In genomic region chr18:50775207-50775606, GRCh38 we compare ENCODE assay signal across 29 cellular contexts. TPM values are rescaled to one million over a fixed set of nuclear protein-coding genes. Genes with fewer than 3 reads are reported as not detected.
DNase-seq lines count a peak whose midpoint lies in the region; ATAC-seq, FAIRE-seq and TF ChIP-seq lines count a peak whose summit lies in the region.
"Had no signal": no experiment of that assay in that cellular context is flagged by ENCODE, and none has a peak within 500 bp of the region (broad histone marks: within the 10 kb centered on the region; RNA-seq: fewer than 3 reads in every experiment).

No MANE protein-coding gene starts in this region.

- H3K9ac ChIP-seq in K562 (ENCODE audit: insufficient read depth in 1 of 2, low read depth in 2 of 2, low read length in 2 of 2): no peak overlapping the region

- WGBS in K562 (ENCODE audit: insufficient coverage, low coverage, missing lambda C conversion rate): 2% methylated on average over 7 of the region's 9 CpGs

- POLR2A ChIA-PET in K562 (lab: Yijun Ruan, JAX): no interaction called here

- no peak for TF ChIP-seq RAD21 in K562 (CRISPR knock-in tag; conservative IDR thresholded peaks at IDR 0.05 in 1 of 2, IDR thresholded peaks at IDR 0.05 in 1 of 2)

- no peaks in the 10 kb centered on the region for H4K20me1 ChIP-seq in K562 (replicated peaks; ENCODE audit: control insufficient read depth, insufficient read depth, low read length)

- H3K27me3 ChIP-seq in K562 (ENCODE audit: control insufficient read depth in 2 of 2, insufficient read depth in 2 of 2, low read length in 2 of 2): peaks cover 0 to 2% of the 10 kb centered on the region in 2 experiments; a peak in 1 of 5 replicates
- H3K27me3 ChIP-seq: BE2C had no signal

- H3K9me1 ChIP-seq in K562 (ENCODE audit: control insufficient read depth, insufficient read depth, low read length): no peaks in the 10 kb centered on the region

- intact Hi-C loops in K562 (cut with micrococcal nuclease): no loop called here

- CTCF ChIA-PET in K562 (lab: Yijun Ruan, JAX; ENCODE audit: low intra/inter-chr PET ratio): no interaction called here

- peak overlapping the region; percentile 56 for H3K4me2 ChIP-seq in K562 (ENCODE audit: insufficient read depth, low read length)
- H3K4me2 ChIP-seq: PC-9 had no signal

- no TSS peak for BruUV-seq in K562 (replicated peaks; lab: Mats Ljungman, UMichigan)

- H3K9me3 ChIP-seq in K562 (replicated peaks; ENCODE audit: control insufficient read depth, insufficient read depth, low read depth, low read length): no peaks in the 10 kb centered on the region
- H3K9me3 ChIP-seq: BE2C had no signal

- TF ChIP-seq POLR2A in K562 (conservative IDR thresholded peaks at IDR 0.05): no peak

- no peak for TF ChIP-seq CTCF in K562 (IDR thresholded peaks at IDR 0.05 in 2 of 3, conservative IDR thresholded peaks at IDR 0.05 in 1 of 3; ENCODE audit: insufficient read depth in 2 of 3, low read depth in 1 of 3, low read length in 3 of 3)

- no peak for TF ChIP-seq EP300 in K562 (IDR thresholded peaks at IDR 0.05; ENCODE audit: low read length)

- no peaks in the 10 kb centered on the region for H3K36me3 ChIP-seq in K562 (ENCODE audit: control insufficient read depth, insufficient read depth, low read length)
- H3K36me3 ChIP-seq: BE2C had no signal

- DNase-seq in NCI-H82 (lab: John Stamatoyannopoulos, UW) (peak; percentile 80), NCI-H82 treated with DMSO at 0.1 percent for 48 hours (lab: John Stamatoyannopoulos, UW; ENCODE audit: unreplicated experiment) (no peak), KBM-7 (peak; percentile 8), K562 (ENCODE audit: extremely low read depth in 1 of 4, low spot score in 3 of 4) (peak in 1 of 4 experiments; percentile 28), left lobe of liver (ENCODE audit: low spot score) (no peak), DMS114 treated with DMSO at 0.1 percent for 48 hours (lab: John Stamatoyannopoulos, UW; ENCODE audit: unreplicated experiment) (no peak), NCI-H2081 treated with DMSO at 0.1 percent for 48 hours (lab: John Stamatoyannopoulos, UW) (no peak)
- DNase-seq: BE2C; CD4-positive, CD25-positive, alpha-beta regulatory T cell; GDM1; KG1; MM.1S; NCI-H1048; NCI-H1417 treated with DMSO at 0.1 percent for 48 hours; NCI-H1694 treated with DMSO at 0.1 percent for 48 hours; NCI-H2081; NCI-H2171; NCI-H226; NCI-H510A; NCI-H748 treated with DMSO at 0.1 percent for 48 hours; NK-92 treated with Interleukin-12 subunit alpha and Interleukin-12 subunit beta, amount 100 ng/mL, for 24 hours; PC-9; SHP77 had no signal

- H3K27ac ChIP-seq in K562 (ENCODE audit: extremely low read depth, low read depth, low read length): no peak overlapping the region
- H3K27ac ChIP-seq: 22Rv1, PC-9, RWPE1 had no signal

- peak; percentile 52 for FAIRE-seq in K562 (lab: Jason Lieb, UNC)
- FAIRE-seq: GM12878 had no signal

- no peak overlapping the region for H3K4me3 ChIP-seq in K562
- H3K4me3 ChIP-seq: GM12878, PC-9 had no signal

- H3K4me1 ChIP-seq in K562 (replicated peaks in 1 of 2; ENCODE audit: control insufficient read depth in 2 of 2, insufficient read depth in 2 of 2, low read length in 2 of 2): no peaks in the 10 kb centered on the region
- H3K4me1 ChIP-seq: BE2C had no signal

- in situ Hi-C loops in KBM-7 (cut with MboI; ENCODE audit: low pct_unique_long_range_greater_than_20kb, low sequenced_read_pairs): no loop called here
- in situ Hi-C loops in K562 (cut with MboI): no loop called here

- ATAC-seq in K562 (peak; percentile 89), left lobe of liver (no peak), GM21619 (IDR thresholded peaks at IDR 0.05; ENCODE audit: unreplicated experiment) (no peak)
- ATAC-seq: GM12878 had no signal

- H2AFZ ChIP-seq in K562 (ENCODE audit: low read depth, low read length): peak overlapping the region; percentile 76
- H2AFZ ChIP-seq: PC-9 had no signal

- no peaks in the 10 kb centered on the region for H3K79me2 ChIP-seq in K562 (ENCODE audit: control insufficient read depth, insufficient read depth, low read length)

TF ChIP-seq in K562, 482 proteins besides CTCF, POLR2A, EP300 and RAD21:
- TF ChIP-seq ESRRB (CRISPR knock-in tag; IDR thresholded peaks at IDR 0.05; ENCODE audit: borderline replicate concordance) (no peak), ZNF23 (CRISPR knock-in tag; IDR thresholded peaks at IDR 0.05) (no peak), POU5F1 (IDR thresholded peaks at IDR 0.05; ENCODE audit: borderline replicate concordance, low read depth, low read length, partially characterized antibody) (no peak), GABPA (tag; conservative IDR thresholded peaks at IDR 0.05; ENCODE audit: low read depth) (peak; percentile 71), ADNP (tag; IDR thresholded peaks at IDR 0.05) (no peak)
- TF ChIP-seq, protein P1, sequence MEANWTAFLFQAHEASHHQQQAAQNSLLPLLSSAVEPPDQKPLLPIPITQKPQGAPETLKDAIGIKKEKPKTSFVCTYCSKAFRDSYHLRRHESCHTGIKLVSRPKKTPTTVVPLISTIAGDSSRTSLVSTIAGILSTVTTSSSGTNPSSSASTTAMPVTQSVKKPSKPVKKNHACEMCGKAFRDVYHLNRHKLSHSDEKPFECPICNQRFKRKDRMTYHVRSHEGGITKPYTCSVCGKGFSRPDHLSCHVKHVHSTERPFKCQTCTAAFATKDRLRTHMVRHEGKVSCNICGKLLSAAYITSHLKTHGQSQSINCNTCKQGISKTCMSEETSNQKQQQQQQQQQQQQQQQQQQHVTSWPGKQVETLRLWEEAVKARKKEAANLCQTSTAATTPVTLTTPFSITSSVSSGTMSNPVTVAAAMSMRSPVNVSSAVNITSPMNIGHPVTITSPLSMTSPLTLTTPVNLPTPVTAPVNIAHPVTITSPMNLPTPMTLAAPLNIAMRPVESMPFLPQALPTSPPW (CRISPR knock-in tag; IDR thresholded peaks at IDR 0.05): peak; percentile 48; the same call in 1 of the 2 replicates
TF ChIP-seq in K562: peak in this region for 2.

RNA-seq across cellular contexts. Expression of gene MRO, which starts 44.6 kb away (rescaled TPM):
- not detected in 2 replicates for total RNA-seq in K562 (2011; cell fraction: chromatin; rRNA removed; ENCODE audit: low replicate concordance)
- total RNA-seq in K562 (2011; cell fraction: nucleolus; rRNA removed): not detected in 2 replicates
- total RNA-seq in K562 (2011; cell fraction: nucleoplasm; rRNA removed): not detected in 2 replicates
- total RNA-seq in K562 (2014; rRNA removed): not detected in 2 replicates
- not detected in 2 replicates for total RNA-seq in K562 (2014; rRNA removed; fragmentation: Illumina TruSeq; extraction: Trizol)
- not detected in 2 replicates for total RNA-seq in K562 (2015; rRNA removed; fragmentation: Illumina TruSeq; extraction: Trizol)
- not detected in 2 replicates for total RNA-seq in K562 (2021)
- not detected in 2 replicates for polyA plus RNA-seq in K562 (2011; rRNA removed)
- 0.22 TPM in 1 of 2 replicates, not detected in the other for polyA plus RNA-seq in K562 (2011; cell fraction: cytosol; rRNA removed)
- polyA plus RNA-seq in K562 (2011; cell fraction: nucleus; rRNA removed): not detected in 2 replicates
- not detected in 2 replicates for polyA plus RNA-seq in K562 (2012)
- not detected in 2 replicates for polyA plus RNA-seq in K562 (2014; fragmentation: Illumina TruSeq; extraction: Trizol)
- polyA plus RNA-seq in K562 (2014; fragmentation: Nextera tagmentation; extraction: Ambion mirVana): under 1 TPM in 1 of 2 experiments, not detected in 1; 0.06 TPM
- polyA plus RNA-seq in K562 (2014; rRNA removed): not detected in 2 replicates
- not detected in 2 replicates for polyA minus RNA-seq in K562 (2011; rRNA and poly(A)+ RNA removed)
- polyA minus RNA-seq in K562 (2011; cell fraction: cytosol; rRNA and poly(A)+ RNA removed): not detected in 2 replicates
- not detected in 2 replicates for polyA minus RNA-seq in K562 (2011; cell fraction: nucleus; rRNA and poly(A)+ RNA removed)
- 12.0 TPM for total RNA-seq in left lobe of liver
- total RNA-seq: CD4-positive, CD25-positive, alpha-beta regulatory T cell; GM12878; HT-29; PC-9; T-helper 1 cell treated with Interleukin-12 subunit alpha and Interleukin-12 subunit beta and Interleukin-4 antibody, amounts not matched to agents 30 ng/mL and 1 ng/mL, for 36 hours had no signal
- polyA plus RNA-seq: CD4-positive, CD25-positive, alpha-beta regulatory T cell had no signal

Comparison
In these comparisons a context has a peak if more than half of its experiments do, and no peak if none do; other contexts are left out.
1. DNase-seq: peak in NCI-H82 (single experiment) and KBM-7 (single experiment); none in NCI-H82 treated with DMSO at 0.1 percent for 48 hours (single experiment), left lobe of liver (single experiment), DMS114 treated with DMSO at 0.1 percent for 48 hours (single experiment) and NCI-H2081 treated with DMSO at 0.1 percent for 48 hours (single experiment).
2. RNA of gene MRO, which starts 44.6 kb away (total RNA-seq): 12.0 TPM in left lobe of liver (single experiment); not detected in K562; every median in the first group is over 10 times any median in the second.